17 cellular contexts compared by ENCODE assay signal in genomic region chr4:170591076-170591475, GRCh38.
A peak's percentile ranks its signal among the peaks of the same experiment; 100 is the strongest.
DNase-seq lines count a peak whose midpoint lies in the region; ATAC-seq and TF ChIP-seq lines count a peak whose summit lies in the region.
"Had no signal": no experiment of that assay in that cellular context is flagged by ENCODE, and none has a peak within 500 bp of the region (broad histone marks: within the 10 kb centered on the region; RNA-seq: fewer than 3 reads in every experiment).

No MANE protein-coding gene starts in this region.

- H3K4me2 ChIP-seq in IMR-90 (ENCODE audit: low read depth, low read length) (no peak overlapping the region), neural progenitor cell (no peak overlapping the region), Karpas-422 (ENCODE audit: low read depth, low read length, poor library complexity, severe bottlenecking) (no peak overlapping the region)

- H3K36me3 Mint-ChIP-seq in endothelial cell (ENCODE audit: low read depth, unreplicated experiment), result no peaks in the 10 kb centered on the region
- no peaks in the 10 kb centered on the region for H3K36me3 Mint-ChIP-seq in neural progenitor cell

- ATAC-seq in IMR-90 (ENCODE audit: low read depth), result no peak
- ATAC-seq: GM12878 had no signal

- no peaks in the 10 kb centered on the region for H3K27me3 Mint-ChIP-seq in endothelial cell (ENCODE audit: unreplicated experiment)
- no peaks in the 10 kb centered on the region for H3K27me3 Mint-ChIP-seq in neural progenitor cell (ENCODE audit: insufficient read depth, low read depth)

- H3K9me3 Mint-ChIP-seq in endothelial cell (ENCODE audit: unreplicated experiment) (no peaks in the 10 kb centered on the region), neural progenitor cell (no peaks in the 10 kb centered on the region)

- H3K4me1 Mint-ChIP-seq in endothelial cell (ENCODE audit: unreplicated experiment) (peaks cover 20% of the 10 kb centered on the region), neural progenitor cell (no peaks in the 10 kb centered on the region)

- POLR2A ChIA-PET in IMR-90 (lab: Charles Lee; ENCODE audit: unreplicated experiment), result no interaction called here

- DNase-seq in EH (ENCODE audit: low read depth) (peak; percentile 1), IMR-90 (peak; percentile 0), endothelial cell (ENCODE audit: low spot score) (no peak), neural progenitor cell (ENCODE audit: low spot score) (no peak), AML-193 (lab: John Stamatoyannopoulos, UW) (no peak), Karpas-422 (no peak)
- no peak for DNase-seq in activated CD8-positive, alpha-beta memory T cell treated with anti-CD3 and anti-CD28 coated beads, Interleukin-2, amount 50 U/mL, for 48 hours
- DNase-seq: BE2C, Kasumi-1, MG63, NCI-H1048, NCI-H1417 treated with DMSO at 0.1 percent for 48 hours, NCI-H187, NCI-H446, NCI-H526, Peyer's patch had no signal

- H3K27me3 ChIP-seq in IMR-90 (ENCODE audit: control insufficient read depth, insufficient read depth, low read length), result no peaks in the 10 kb centered on the region
- H3K27me3 ChIP-seq in neural progenitor cell, result no peaks in the 10 kb centered on the region
- H3K27me3 ChIP-seq in Karpas-422 (ENCODE audit: low read length), result no peaks in the 10 kb centered on the region
- H3K27me3 ChIP-seq: BE2C, MG63, Peyer's patch had no signal

- no peak overlapping the region for H3K18ac ChIP-seq in IMR-90 (ENCODE audit: low read depth, low read length)

- no peak overlapping the region for H4K5ac ChIP-seq in IMR-90 (ENCODE audit: low read depth, low read length)

- H3K27ac ChIP-seq in IMR-90 (ENCODE audit: insufficient read depth, low read length) (no peak overlapping the region), neural progenitor cell (no peak overlapping the region), Karpas-422 (ENCODE audit: low read length) (no peak overlapping the region)
- H3K27ac ChIP-seq: Peyer's patch had no signal

- no peak overlapping the region for H2BK120ac ChIP-seq in IMR-90 (ENCODE audit: low read depth, low read length)

- no peaks in the 10 kb centered on the region for H3K79me2 ChIP-seq in neural progenitor cell (ENCODE audit: low read depth)
- H3K79me2 ChIP-seq in Karpas-422 (ENCODE audit: low read length), result no peaks in the 10 kb centered on the region

- no peaks in the 10 kb centered on the region for H3K9me1 ChIP-seq in IMR-90 (ENCODE audit: insufficient read depth, low read length)

- no peaks in the 10 kb centered on the region for H3K4me1 ChIP-seq in IMR-90 (ENCODE audit: control insufficient read depth, insufficient read depth, low read length)
- H3K4me1 ChIP-seq in neural progenitor cell, result no peaks in the 10 kb centered on the region
- no peaks in the 10 kb centered on the region for H3K4me1 ChIP-seq in Karpas-422 (ENCODE audit: low read length)
- H3K4me1 ChIP-seq: BE2C, Peyer's patch had no signal

- TF ChIP-seq RAD21 in IMR-90 (IDR thresholded peaks at IDR 0.05; ENCODE audit: low read length), result no peak

- no peak overlapping the region for H2BK5ac ChIP-seq in IMR-90 (ENCODE audit: low read depth, low read length, poor library complexity, severe bottlenecking)

- H3K4me3 Mint-ChIP-seq in endothelial cell (ENCODE audit: unreplicated experiment), result no peak overlapping the region
- H3K4me3 Mint-ChIP-seq in neural progenitor cell, result no peak overlapping the region

- no TSS peak for BruUV-seq in IMR-90 (replicated peaks; lab: Mats Ljungman, UMichigan)

- no peak overlapping the region for H3K14ac ChIP-seq in IMR-90 (replicated peaks; ENCODE audit: low read depth, low read length)

- peak overlapping the region; percentile 28 for H3K27ac Mint-ChIP-seq in endothelial cell (ENCODE audit: unreplicated experiment)
- H3K27ac Mint-ChIP-seq in neural progenitor cell, result no peak overlapping the region

- CTCF ChIA-PET in IMR-90 (lab: Yijun Ruan, JAX), result no interaction called here

- no peaks in the 10 kb centered on the region for H3F3A ChIP-seq in neural progenitor cell (ENCODE audit: low read depth)

- H3K9me3 ChIP-seq in IMR-90 (ENCODE audit: control insufficient read depth, insufficient read depth, low read length), result peaks cover 2% of the 10 kb centered on the region; the same call in 1 of the 2 replicates
- H3K9me3 ChIP-seq in neural progenitor cell (ENCODE audit: low read depth), result no peaks in the 10 kb centered on the region
- H3K9me3 ChIP-seq in Karpas-422 (ENCODE audit: low read length), result no peaks in the 10 kb centered on the region
- H3K9me3 ChIP-seq: BE2C, MG63, Peyer's patch had no signal

- no peak for TF ChIP-seq POLR2A in IMR-90 (IDR thresholded peaks at IDR 0.05; ENCODE audit: low read depth, low read length)

- in situ Hi-C loops in IMR-90 (cut with MboI; ENCODE audit: low sequenced_read_pairs), result no loop called here

- no peak overlapping the region for H3K9ac ChIP-seq in IMR-90 (ENCODE audit: low read depth, low read length)
- H3K9ac ChIP-seq in neural progenitor cell, result no peak overlapping the region
- H3K9ac ChIP-seq in Karpas-422 (ENCODE audit: low read length), result no peak overlapping the region

- no peak for TF ChIP-seq CTCF in IMR-90 (conservative IDR thresholded peaks at IDR 0.05; ENCODE audit: low read depth, low read length)
- TF ChIP-seq CTCF in endothelial cell (IDR thresholded peaks at IDR 0.05; ENCODE audit: unreplicated experiment), result no peak
- no peak for TF ChIP-seq CTCF in neural progenitor cell (IDR thresholded peaks at IDR 0.05)

- no peak overlapping the region for H3K23ac ChIP-seq in IMR-90 (ENCODE audit: low read depth, low read length)

- no peaks in the 10 kb centered on the region for H3K36me3 ChIP-seq in IMR-90 (ENCODE audit: control insufficient read depth, insufficient read depth, low read length)
- no peaks in the 10 kb centered on the region for H3K36me3 ChIP-seq in neural progenitor cell
- H3K36me3 ChIP-seq in Karpas-422 (ENCODE audit: insufficient read depth, low read length), result no peaks in the 10 kb centered on the region
- H3K36me3 ChIP-seq: BE2C, MG63, Peyer's patch had no signal

- no peaks in the 10 kb centered on the region for H3K9me2 ChIP-seq in Karpas-422 (replicated peaks; ENCODE audit: insufficient read depth, low read length)

- intact Hi-C loops in IMR-90 (cut with micrococcal nuclease), result no loop called here

- H3K4ac ChIP-seq in IMR-90 (ENCODE audit: low read depth, low read length), result no peak overlapping the region

- no peak overlapping the region for H2BK15ac ChIP-seq in IMR-90 (ENCODE audit: low read depth, low read length)

- no peak overlapping the region for H2AK9ac ChIP-seq in IMR-90 (replicated peaks; ENCODE audit: low read depth, low read length, poor library complexity)

- no peak overlapping the region for H2AFZ ChIP-seq in IMR-90 (replicated peaks; ENCODE audit: low read length, poor library complexity)
- H2AFZ ChIP-seq in neural progenitor cell (replicated peaks), result peak overlapping the region; percentile 36
- no peak overlapping the region for H2AFZ ChIP-seq in Karpas-422 (ENCODE audit: low read length)

- no CpG with 5 or more reads among the region's 3 CpGs for WGBS in IMR-90 (ENCODE audit: extremely low coverage in 2 of 2, insufficient read length in 1 of 2), 2 experiments

- no peaks in the 10 kb centered on the region for H4K20me1 ChIP-seq in IMR-90 (ENCODE audit: insufficient read depth, low read length)
- no peaks in the 10 kb centered on the region for H4K20me1 ChIP-seq in neural progenitor cell (ENCODE audit: low read depth)
- H4K20me1 ChIP-seq in Karpas-422 (ENCODE audit: insufficient read depth, low read depth, low read length), result no peaks in the 10 kb centered on the region

- H3K4me3 ChIP-seq in IMR-90 (ENCODE audit: insufficient read depth, low read depth, low read length) (no peak overlapping the region), neural progenitor cell (no peak overlapping the region), Karpas-422 (ENCODE audit: low read length) (no peak overlapping the region)
- H3K4me3 ChIP-seq: GM12878, MG63, Peyer's patch had no signal

- H3K56ac ChIP-seq in IMR-90 (ENCODE audit: extremely low read depth, insufficient read depth, low read length), result no peak overlapping the region

- no peak overlapping the region for H4K8ac ChIP-seq in IMR-90 (ENCODE audit: low read depth in 2 of 2, low read length in 2 of 2)

- H2AK5ac ChIP-seq in IMR-90 (ENCODE audit: low read depth, low read length), result no peak overlapping the region

- dilution Hi-C loops in IMR-90 (cut with HindIII; ENCODE audit: low sequenced_read_pairs, unreplicated experiment), result no loop called here

- H3K79me1 ChIP-seq in IMR-90 (ENCODE audit: low read depth in 1 of 2, low read length in 2 of 2), result no peaks in the 10 kb centered on the region

- no peak overlapping the region for H2BK20ac ChIP-seq in IMR-90 (ENCODE audit: low read depth, low read length)

- no peak overlapping the region for H4K91ac ChIP-seq in IMR-90 (ENCODE audit: insufficient read depth, low read depth, low read length)

TF ChIP-seq in IMR-90, 13 proteins besides CTCF, POLR2A, EP300 and RAD21:
- no peak for TF ChIP-seq NFE2L2 (IDR thresholded peaks at IDR 0.05; ENCODE audit: low read depth, low read length)
- TF ChIP-seq RFX5 (IDR thresholded peaks at IDR 0.05; ENCODE audit: low read depth, low read length), result no peak
- TF ChIP-seq CEBPB (IDR thresholded peaks at IDR 0.05; ENCODE audit: low read depth, low read length), result no peak
- TF ChIP-seq BHLHE40 (IDR thresholded peaks at IDR 0.05; ENCODE audit: low read depth, low read length), result no peak

Comparison
In these comparisons a context has a peak if more than half of its experiments do, and no peak if none do; other contexts are left out.
1. DNase-seq: peak in EH (single experiment) and IMR-90 (single experiment); none in endothelial cell (single experiment), neural progenitor cell (single experiment), AML-193 (0 of 2), activated CD8-positive, alpha-beta memory T cell treated with anti-CD3 and anti-CD28 coated beads, Interleukin-2, amount 50 U/mL, for 48 hours (single experiment) and Karpas-422 (single experiment).